25 cellular contexts compared by ENCODE assay signal in the genomic region with DNA sequence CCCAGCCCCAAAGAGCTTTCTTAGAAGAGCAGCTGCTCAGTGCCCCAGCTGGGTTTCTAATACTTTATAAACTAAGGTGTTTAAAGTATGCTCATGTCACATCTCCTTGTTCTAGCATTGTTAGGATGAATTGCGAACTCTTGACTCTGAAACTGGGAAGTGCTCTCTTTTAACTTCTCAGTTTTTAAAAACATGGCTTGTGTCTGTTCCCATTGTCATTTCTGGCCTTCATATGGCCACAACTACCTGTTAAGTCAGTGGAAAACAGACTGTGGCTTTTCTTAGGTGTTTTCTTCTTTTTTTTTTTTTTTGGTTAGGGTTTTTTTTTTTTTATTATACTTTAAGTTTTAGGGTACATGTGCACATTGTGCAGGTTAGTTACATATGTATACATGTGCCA.
"Had no signal": no experiment of that assay in that cellular context is flagged by ENCODE, and none has a peak within 500 bp of the region (broad histone marks: within the 10 kb centered on the region; RNA-seq: fewer than 3 reads in every experiment).

No MANE protein-coding gene starts in this region.

- H3K36me3 Mint-ChIP-seq: activated naive CD4-positive, alpha-beta T cell treated with anti-CD3 and anti-CD28 coated beads, Interleukin-2, amount 10 ng/mL, durations not matched to agents 7 days and 5 days; brain had no signal

- DNase-seq: activated CD4-positive, alpha-beta memory T cell treated with anti-CD3 and anti-CD28 coated beads, Interleukin-2, amount 10 ng/mL, durations not matched to agents 7 days and 5 days; activated CD4-positive, alpha-beta T cell treated with anti-CD3 and anti-CD28 coated beads for 1 hour; activated CD4-positive, alpha-beta T cell treated with anti-CD3 and anti-CD28 coated beads for 4 hours; activated CD4-positive, alpha-beta T cell treated with anti-CD3 and anti-CD28 coated beads, Interleukin-2, amount 10 ng/mL, durations not matched to agents 7 days and 5 days; activated CD4-positive, alpha-beta T cell treated with anti-CD3 and anti-CD28 coated beads, Interleukin-2, amount 50 U/mL, for 4 hours; activated CD8-positive, alpha-beta memory T cell treated with anti-CD3 and anti-CD28 coated beads, Interleukin-2, amount 50 U/mL, for 48 hours; activated gamma-delta T cell; activated naive CD4-positive, alpha-beta T cell; activated naive CD4-positive, alpha-beta T cell treated with anti-CD3 and anti-CD28 coated beads, Interleukin-2, amount 10 ng/mL, durations not matched to agents 7 days and 5 days; activated naive CD8-positive, alpha-beta T cell treated with anti-CD3 and anti-CD28 coated beads, Interleukin-2, amount 10 ng/mL, durations not matched to agents 7 days and 5 days; activated T-cell treated with anti-CD3 and anti-CD28 coated beads for 4 hours; activated T-cell treated with anti-CD3 and anti-CD28 coated beads, Interleukin-2, amount 50 U/mL, for 24 hours; activated T-cell treated with anti-CD3 and anti-CD28 coated beads, Interleukin-2, amount 50 U/mL, for 72 hours; central memory CD4-positive, alpha-beta T cell; cerebellar nuclear complex; colonic mucosa; effector memory CD4-positive, alpha-beta T cell; endodermal cell; foreskin fibroblast; head of caudate nucleus; T-helper 2 cell had no signal

- H3K4me3 Mint-ChIP-seq: activated CD4-positive, alpha-beta memory T cell treated with anti-CD3 and anti-CD28 coated beads, Interleukin-2, amount 10 ng/mL, durations not matched to agents 7 days and 5 days; activated CD4-positive, alpha-beta T cell treated with anti-CD3 and anti-CD28 coated beads, Interleukin-2, amount 10 ng/mL, durations not matched to agents 7 days and 5 days; activated naive CD4-positive, alpha-beta T cell treated with anti-CD3 and anti-CD28 coated beads, Interleukin-2, amount 10 ng/mL, durations not matched to agents 7 days and 5 days; activated naive CD8-positive, alpha-beta T cell treated with anti-CD3 and anti-CD28 coated beads, Interleukin-2, amount 10 ng/mL, durations not matched to agents 7 days and 5 days; activated T-cell treated with anti-CD3 and anti-CD28 coated beads, Interleukin-2, amount 50 U/mL, for 24 hours; activated T-cell treated with anti-CD3 and anti-CD28 coated beads, Interleukin-2, amount 50 U/mL, for 72 hours; brain; endodermal cell; WTC11 had no signal

- ATAC-seq: activated naive CD4-positive, alpha-beta T cell treated with anti-CD3 and anti-CD28 coated beads, Interleukin-2, amount 50 U/mL, for 72 hours; activated T-cell treated with anti-CD3 and anti-CD28 coated beads, Interleukin-2, amount 50 U/mL, for 72 hours; esophagus mucosa; WTC11 had no signal

- H3K4me1 Mint-ChIP-seq: activated CD4-positive, alpha-beta memory T cell treated with anti-CD3 and anti-CD28 coated beads, Interleukin-2, amount 10 ng/mL, durations not matched to agents 7 days and 5 days; activated CD4-positive, alpha-beta T cell treated with anti-CD3 and anti-CD28 coated beads, Interleukin-2, amount 10 ng/mL, durations not matched to agents 7 days and 5 days; activated naive CD4-positive, alpha-beta T cell treated with anti-CD3 and anti-CD28 coated beads, Interleukin-2, amount 10 ng/mL, durations not matched to agents 7 days and 5 days; activated naive CD8-positive, alpha-beta T cell treated with anti-CD3 and anti-CD28 coated beads, Interleukin-2, amount 10 ng/mL, durations not matched to agents 7 days and 5 days; brain had no signal

- H3K9me3 Mint-ChIP-seq: activated CD4-positive, alpha-beta memory T cell treated with anti-CD3 and anti-CD28 coated beads, Interleukin-2, amount 10 ng/mL, durations not matched to agents 7 days and 5 days; activated naive CD4-positive, alpha-beta T cell treated with anti-CD3 and anti-CD28 coated beads, Interleukin-2, amount 10 ng/mL, durations not matched to agents 7 days and 5 days; activated naive CD4-positive, alpha-beta T cell treated with anti-CD3 and anti-CD28 coated beads, Interleukin-2, amount 50 U/mL, for 72 hours; activated T-cell treated with anti-CD3 and anti-CD28 coated beads, Interleukin-2, amount 50 U/mL, for 24 hours; activated T-cell treated with anti-CD3 and anti-CD28 coated beads, Interleukin-2, amount 50 U/mL, for 72 hours had no signal

- H3K27me3 Mint-ChIP-seq: activated naive CD4-positive, alpha-beta T cell treated with anti-CD3 and anti-CD28 coated beads, Interleukin-2, amount 10 ng/mL, durations not matched to agents 7 days and 5 days; activated T-cell treated with anti-CD3 and anti-CD28 coated beads, Interleukin-2, amount 50 U/mL, for 24 hours had no signal

- H3K27ac Mint-ChIP-seq: activated CD4-positive, alpha-beta memory T cell treated with anti-CD3 and anti-CD28 coated beads, Interleukin-2, amount 10 ng/mL, durations not matched to agents 7 days and 5 days; activated CD4-positive, alpha-beta T cell treated with anti-CD3 and anti-CD28 coated beads, Interleukin-2, amount 10 ng/mL, durations not matched to agents 7 days and 5 days; activated naive CD4-positive, alpha-beta T cell treated with anti-CD3 and anti-CD28 coated beads, Interleukin-2, amount 10 ng/mL, durations not matched to agents 7 days and 5 days; activated naive CD4-positive, alpha-beta T cell treated with anti-CD3 and anti-CD28 coated beads, Interleukin-2, amount 50 U/mL, for 72 hours; activated naive CD8-positive, alpha-beta T cell treated with anti-CD3 and anti-CD28 coated beads, Interleukin-2, amount 10 ng/mL, durations not matched to agents 7 days and 5 days; activated T-cell treated with anti-CD3 and anti-CD28 coated beads, Interleukin-2, amount 50 U/mL, for 24 hours; activated T-cell treated with anti-CD3 and anti-CD28 coated beads, Interleukin-2, amount 50 U/mL, for 72 hours; brain; endodermal cell; WTC11 had no signal
